ENCODE assay signal across 11 cellular contexts in genomic region chr7:112279042-112279441, GRCh38.
"Had no signal": no experiment of that assay in that cellular context is flagged by ENCODE, and none has a peak within 500 bp of the region (broad histone marks: within the 10 kb centered on the region; RNA-seq: fewer than 3 reads in every experiment).

No MANE protein-coding gene starts in this region.

- DNase-seq: GM23248, GOT3, H7, H9, HCEC 1CT, HFFc6 had no signal

- H3K36me3 ChIP-seq: HAP-1 had no signal

- H2AFZ ChIP-seq: GM23248, GM23338 had no signal

- H3K4me3 ChIP-seq: GM23248, GM23338, HAP-1 had no signal

- H3K9ac ChIP-seq: GM23248 had no signal

- H3K4me2 ChIP-seq: GM23338 had no signal

- FAIRE-seq: H1, H54 had no signal

- H3K27ac ChIP-seq: GM23248 had no signal

- ATAC-seq: GM23338, HCT116 had no signal

- H3K9me3 ChIP-seq: HAP-1 had no signal
